31 cellular contexts compared by ENCODE assay signal in the genomic region with DNA sequence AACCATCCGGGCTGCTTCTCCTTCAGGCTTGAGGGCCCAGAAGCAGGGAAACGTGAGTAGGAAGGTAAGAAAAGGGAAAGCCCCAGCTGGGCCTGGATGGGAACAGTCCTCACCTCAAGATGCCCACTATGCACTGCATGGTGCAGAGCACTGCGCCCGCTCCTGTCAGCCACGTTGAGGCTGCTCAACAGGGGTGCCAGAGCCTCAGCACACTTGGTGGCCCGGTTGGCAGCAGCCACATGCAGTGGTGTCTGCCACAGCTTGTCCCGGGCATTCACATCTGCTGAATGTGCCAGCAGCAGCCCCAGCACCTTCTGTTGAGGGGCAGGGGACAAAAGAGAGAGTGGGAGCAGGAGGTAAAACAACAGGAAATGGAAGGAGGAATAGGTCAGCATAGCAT. TPM values are rescaled to one million over a fixed set of nuclear protein-coding genes. Genes with fewer than 3 reads are reported as not detected.
DNase-seq lines count a peak whose midpoint lies in the region; ATAC-seq and TF ChIP-seq lines count a peak whose summit lies in the region.
"Had no signal": no experiment of that assay in that cellular context is flagged by ENCODE, and none has a peak within 500 bp of the region (broad histone marks: within the 10 kb centered on the region; RNA-seq: fewer than 3 reads in every experiment).

No MANE protein-coding gene starts in this region.

- H3K4me3 ChIP-seq in BLaER1 treated with 17β-estradiol and CSF1 and Interleukin-3, amounts not matched to agents 10 nM and 100 nM, result no peak overlapping the region
- H3K4me3 ChIP-seq in endodermal cell (ENCODE audit: low read length) (no peak overlapping the region), psoas muscle (peak overlapping the region; percentile 97)
- H3K4me3 ChIP-seq: body of pancreas, hepatocyte, tibial nerve had no signal

- H3K4me1 ChIP-seq in BLaER1 treated with 17β-estradiol and CSF1 and Interleukin-3, amounts not matched to agents 10 nM and 100 nM, result peaks cover 18 to 26% (median 24%) of the 10 kb centered on the region in 10 experiments
- no peaks in the 10 kb centered on the region for H3K4me1 ChIP-seq in endodermal cell (ENCODE audit: control insufficient read depth, insufficient read depth, low read length)
- H3K4me1 ChIP-seq in psoas muscle, result peaks cover 35% of the 10 kb centered on the region

- H3K4me3 Mint-ChIP-seq in HFFc6, result no peak overlapping the region; the same call in 1 of the 2 replicates
- H3K4me3 Mint-ChIP-seq in endodermal cell, result no peak overlapping the region
- H3K4me3 Mint-ChIP-seq in activated CD4-positive, alpha-beta T cell treated with anti-CD3 and anti-CD28 coated beads, Interleukin-2, amount 10 ng/mL, durations not matched to agents 24 days and 14 days, result no peak overlapping the region
- H3K4me3 Mint-ChIP-seq: stimulated activated naive CD8-positive, alpha-beta T cell treated with anti-CD3 and anti-CD28 coated beads, Interleukin-15, amount 100 ng/mL, for 72 hours had no signal

- no peak overlapping the region for H3K27ac ChIP-seq in BLaER1 treated with 17β-estradiol and CSF1 and Interleukin-3, amounts not matched to agents 10 nM and 100 nM
- H3K27ac ChIP-seq in endodermal cell (ENCODE audit: low read depth, low read length), result no peak overlapping the region
- peak overlapping the region; percentile 89 for H3K27ac ChIP-seq in psoas muscle
- H3K27ac ChIP-seq: body of pancreas, hepatocyte, parathyroid adenoma had no signal

- no peaks in the 10 kb centered on the region for H3K9me3 Mint-ChIP-seq in HFFc6
- no peaks in the 10 kb centered on the region for H3K9me3 Mint-ChIP-seq in endodermal cell
- H3K9me3 Mint-ChIP-seq in activated CD4-positive, alpha-beta T cell treated with anti-CD3 and anti-CD28 coated beads, Interleukin-2, amount 10 ng/mL, durations not matched to agents 24 days and 14 days, result no peaks in the 10 kb centered on the region
- H3K9me3 Mint-ChIP-seq: activated B cell treated with CpG ODN at 0.5 μM for 24 hours; immature natural killer cell; natural killer cell treated with Interleukin-12 subunit alpha and Interleukin-12 subunit beta and Interleukin-15 and Interleukin-18, amount 100 ng/mL, for 72 hours; stimulated activated naive CD8-positive, alpha-beta T cell treated with anti-CD3 and anti-CD28 coated beads, Interleukin-15, amount 100 ng/mL, for 72 hours had no signal

- peak overlapping the region in 7 of 11 experiments; percentile 7 to 96 (median 93); a peak in 5 of 22 replicates for H3K9ac ChIP-seq in BLaER1 treated with 17β-estradiol and CSF1 and Interleukin-3, amounts not matched to agents 10 nM and 100 nM
- no peak overlapping the region for H3K9ac ChIP-seq in endodermal cell (ENCODE audit: extremely low read depth, low read length, poor library complexity, severe bottlenecking)
- H3K9ac ChIP-seq: parathyroid adenoma had no signal

- peaks cover 0 to 47% (median 24%) of the 10 kb centered on the region in 11 experiments; a peak in 16 of 22 replicates for H4K20me1 ChIP-seq in BLaER1 treated with 17β-estradiol and CSF1 and Interleukin-3, amounts not matched to agents 10 nM and 100 nM

- peaks cover 0 to 8% (median 0%) of the 10 kb centered on the region in 11 experiments; a peak in 6 of 22 replicates for H3K27me3 ChIP-seq in BLaER1 treated with 17β-estradiol and CSF1 and Interleukin-3, amounts not matched to agents 10 nM and 100 nM
- H3K27me3 ChIP-seq in endodermal cell (ENCODE audit: control insufficient read depth, insufficient read depth, low read length, poor library complexity, severe bottlenecking), result no peaks in the 10 kb centered on the region
- H3K27me3 ChIP-seq in psoas muscle (ENCODE audit: insufficient read depth in 3 of 3, low read length in 2 of 3), result no peaks in the 10 kb centered on the region
- H3K27me3 ChIP-seq: body of pancreas, hepatocyte, tibial nerve had no signal

- intact Hi-C loops in psoas muscle (cut with DNase I), result loop anchor here (2.0 to 5.0 kb wide), 4 partner anchors 33 to 128 kb away; a partner anchor contains a TSS
- intact Hi-C loops in activated CD4-positive, alpha-beta T cell treated with anti-CD3 and anti-CD28 coated beads, Interleukin-2, amount 10 ng/mL, durations not matched to agents 24 days and 14 days (cut with micrococcal nuclease), result loop anchor here (2.0 kb wide), 1 partner anchor 129 kb away; no protein-coding TSS in a partner anchor

- H3K4me2 ChIP-seq in BLaER1 treated with 17β-estradiol and CSF1 and Interleukin-3, amounts not matched to agents 10 nM and 100 nM, result 0 out of 22 replicates have a peak overlapping the region, but pooled peaks of 1 of the 11 experiments have one; percentile 96

- peaks cover 50% of the 10 kb centered on the region for H3K36me3 Mint-ChIP-seq in HFFc6 (ENCODE audit: low read depth)
- H3K36me3 Mint-ChIP-seq in endodermal cell (ENCODE audit: low read depth), result peaks cover 49% of the 10 kb centered on the region
- H3K36me3 Mint-ChIP-seq in activated CD4-positive, alpha-beta T cell treated with anti-CD3 and anti-CD28 coated beads, Interleukin-2, amount 10 ng/mL, durations not matched to agents 24 days and 14 days (ENCODE audit: low read depth), result peaks cover 38% of the 10 kb centered on the region

- DNase-seq in HFFc6, result no peak
- DNase-seq in endodermal cell, result peak; percentile 36
- DNase-seq in psoas muscle, result peak in 1 of 2 donors; percentile 64
- no peak for DNase-seq in T-helper 2 cell
- DNase-seq in activated CD4-positive, alpha-beta T cell treated with anti-CD3 and anti-CD28 coated beads, Interleukin-2, amount 10 ng/mL, durations not matched to agents 24 days and 14 days, result no peak
- no peak for DNase-seq in NCI-H1436 treated with DMSO at 0.1 percent for 48 hours (lab: John Stamatoyannopoulos, UW)
- DNase-seq: activated B cell treated with CpG ODN at 0.5 μM for 24 hours; activated CD4-positive, alpha-beta T cell treated with anti-CD3 and anti-CD28 coated beads, Interleukin-2, amount 50 U/mL, for 48 hours; activated CD8-positive, alpha-beta memory T cell treated with anti-CD3 and anti-CD28 coated beads, Interleukin-2, amount 50 U/mL, for 4 hours; activated gamma-delta T cell; body of pancreas; DMS153; effector CD4-positive, alpha-beta T cell; GF-D8; immature natural killer cell; NCI-H1105 treated with DMSO at 0.1 percent for 48 hours; NCI-H2081; NCI-H345; NCI-H774; right cardiac atrium; stimulated activated naive CD8-positive, alpha-beta T cell treated with anti-CD3 and anti-CD28 coated beads, Interleukin-15, amount 100 ng/mL, for 72 hours; T1000 had no signal

- 94 to 100% methylated on average over 3 to 7 of the region's 7 CpGs for WGBS in endodermal cell (ENCODE audit: insufficient coverage in 1 of 2, insufficient read length in 1 of 2), 2 experiments
- WGBS in psoas muscle, 3 donors, result 50 to 71% (median 53%) methylated on average over 7 of the region's 7 CpGs

- peaks cover 37% of the 10 kb centered on the region for H3K4me1 Mint-ChIP-seq in HFFc6 (ENCODE audit: low read depth)
- H3K4me1 Mint-ChIP-seq in endodermal cell, result peaks cover 19% of the 10 kb centered on the region
- peaks cover 17% of the 10 kb centered on the region for H3K4me1 Mint-ChIP-seq in activated CD4-positive, alpha-beta T cell treated with anti-CD3 and anti-CD28 coated beads, Interleukin-2, amount 10 ng/mL, durations not matched to agents 24 days and 14 days

- H3K27me3 Mint-ChIP-seq in HFFc6 (ENCODE audit: insufficient read depth) (no peaks in the 10 kb centered on the region), endodermal cell (ENCODE audit: insufficient read depth) (no peaks in the 10 kb centered on the region)
- H3K27me3 Mint-ChIP-seq in activated CD4-positive, alpha-beta T cell treated with anti-CD3 and anti-CD28 coated beads, Interleukin-2, amount 10 ng/mL, durations not matched to agents 24 days and 14 days, result no peaks in the 10 kb centered on the region
- H3K27me3 Mint-ChIP-seq: activated B cell treated with CpG ODN at 0.5 μM for 24 hours; natural killer cell treated with Interleukin-12 subunit alpha and Interleukin-12 subunit beta and Interleukin-15 and Interleukin-18, amount 100 ng/mL, for 72 hours had no signal

- no peaks in the 10 kb centered on the region for H3K9me3 ChIP-seq in BLaER1 treated with 17β-estradiol and CSF1 and Interleukin-3, amounts not matched to agents 10 nM and 100 nM (replicated peaks in 1 of 11)
- H3K9me3 ChIP-seq in endodermal cell (ENCODE audit: control insufficient read depth, low read length) (no peaks in the 10 kb centered on the region), psoas muscle (no peaks in the 10 kb centered on the region)
- H3K9me3 ChIP-seq: body of pancreas, tibial nerve had no signal

- TF ChIP-seq CTCF in HFFc6 (IDR thresholded peaks at IDR 0.05) (no peak), endodermal cell (conservative IDR thresholded peaks at IDR 0.05) (no peak), psoas muscle (IDR thresholded peaks at IDR 0.05) (no peak)

- H3K36me3 ChIP-seq in BLaER1 treated with 17β-estradiol and CSF1 and Interleukin-3, amounts not matched to agents 10 nM and 100 nM, result peaks cover 57 to 66% (median 64%) of the 10 kb centered on the region in 11 experiments
- H3K36me3 ChIP-seq in endodermal cell (ENCODE audit: control insufficient read depth, insufficient read depth, low read length), result peaks cover 60% of the 10 kb centered on the region
- H3K36me3 ChIP-seq in psoas muscle (ENCODE audit: insufficient read depth in 1 of 2, low read depth in 1 of 2), result peaks cover 12 to 63% of the 10 kb centered on the region in 2 donors

- peak in 2 of 4 donors; percentile 13 to 44 for ATAC-seq in psoas muscle
- no peak for ATAC-seq in HG02571 (IDR thresholded peaks at IDR 0.05; ENCODE audit: unreplicated experiment)
- ATAC-seq: body of pancreas; left lobe of liver; natural killer cell treated with Interleukin-12 subunit alpha and Interleukin-12 subunit beta and Interleukin-15 and Interleukin-18, amount 100 ng/mL, for 72 hours; right cardiac atrium; stimulated activated naive CD8-positive, alpha-beta T cell treated with anti-CD3 and anti-CD28 coated beads, Interleukin-15, amount 100 ng/mL, for 72 hours had no signal

- H3K27ac Mint-ChIP-seq in HFFc6 (peak overlapping the region; percentile 62), endodermal cell (no peak overlapping the region)
- H3K27ac Mint-ChIP-seq in activated CD4-positive, alpha-beta T cell treated with anti-CD3 and anti-CD28 coated beads, Interleukin-2, amount 10 ng/mL, durations not matched to agents 24 days and 14 days, result no peak overlapping the region
- H3K27ac Mint-ChIP-seq: activated B cell treated with CpG ODN at 0.5 μM for 24 hours; stimulated activated naive CD8-positive, alpha-beta T cell treated with anti-CD3 and anti-CD28 coated beads, Interleukin-15, amount 100 ng/mL, for 72 hours had no signal

RNA-seq across cellular contexts. Expression of a gene that starts 2.5 kb away (rescaled TPM):
- total RNA-seq in HFFc6 (2021; fragmentation: NEBNext Ultra II Directional; extraction: Animal tissue kit (Norgen Biotek cat#: 25700)), result 10 to 100 TPM; 57.9 to 87.8 (median 68.6) TPM
- total RNA-seq in endodermal cell (10 to 100 TPM; 39.3 to 54.9 TPM), psoas muscle (10 to 100 TPM; 14.2 to 37.5 (median 21.5) TPM)
- 22.7 TPM for polyA plus RNA-seq in endodermal cell (2013, experiment 1 of 2)
- polyA plus RNA-seq in endodermal cell (2013, experiment 2 of 2), result 20.4 TPM
- polyA plus RNA-seq in psoas muscle, result 10 to 100 TPM in 1 of 3 donors, 1 to 10 TPM in 2; 5.7 to 33.6 (median 6.5) TPM
- 68.0 and 69.0 TPM in 2 replicates for total RNA-seq in activated CD4-positive, alpha-beta T cell treated with anti-CD3 and anti-CD28 coated beads, Interleukin-2, amount 10 ng/mL, durations not matched to agents 24 days and 14 days

RNA-seq across cellular contexts. Expression of a gene that starts 11.1 kb away (rescaled TPM):
- 10 to 100 TPM in 1 of 6 experiments, 1 to 10 TPM in 5; 6.4 to 10.7 (median 8.2) TPM for total RNA-seq in HFFc6 (2021; fragmentation: NEBNext Ultra II Directional; extraction: Animal tissue kit (Norgen Biotek cat#: 25700))
- total RNA-seq in endodermal cell (10 to 100 TPM; 20.5 to 23.2 TPM), psoas muscle (10 to 100 TPM; 24.3 to 86.6 (median 54.7) TPM)
- polyA plus RNA-seq in endodermal cell (2013, experiment 1 of 2), result 23.1 TPM
- 17.5 TPM for polyA plus RNA-seq in endodermal cell (2013, experiment 2 of 2)
- polyA plus RNA-seq in psoas muscle, result 100 to 1,000 TPM in 1 of 3 donors, 10 to 100 TPM in 2; 16.2 to 105 (median 63.5) TPM
- total RNA-seq in activated CD4-positive, alpha-beta T cell treated with anti-CD3 and anti-CD28 coated beads, Interleukin-2, amount 10 ng/mL, durations not matched to agents 24 days and 14 days, result 17.0 TPM in 2 replicates

RNA-seq across cellular contexts. Expression of a gene that starts 25.8 kb away (rescaled TPM):
- under 1 TPM in 1 of 6 experiments, not detected in 5; 0.10 TPM for total RNA-seq in HFFc6 (2021; fragmentation: NEBNext Ultra II Directional; extraction: Animal tissue kit (Norgen Biotek cat#: 25700))
- total RNA-seq in endodermal cell (1 to 10 TPM; 2.5 to 3.2 TPM), psoas muscle (not detected)
- 3.1 TPM for polyA plus RNA-seq in endodermal cell (2013, experiment 1 of 2)
- 1.6 TPM for polyA plus RNA-seq in endodermal cell (2013, experiment 2 of 2)
- under 1 TPM in 2 of 3 donors, not detected in 1; 0.16 to 0.23 TPM for polyA plus RNA-seq in psoas muscle
- total RNA-seq in activated CD4-positive, alpha-beta T cell treated with anti-CD3 and anti-CD28 coated beads, Interleukin-2, amount 10 ng/mL, durations not matched to agents 24 days and 14 days, result 0.86 and 1.6 TPM in 2 replicates
- total RNA-seq: frontal cortex, H4 had no signal
- polyA plus RNA-seq: immature natural killer cell had no signal

RNA-seq across cellular contexts. Expression of a gene that starts 31.5 kb away (rescaled TPM):
- 10 to 100 TPM; 46.8 to 53.6 (median 49.4) TPM for total RNA-seq in HFFc6 (2021; fragmentation: NEBNext Ultra II Directional; extraction: Animal tissue kit (Norgen Biotek cat#: 25700))
- 10 to 100 TPM; 27.0 to 35.1 TPM for total RNA-seq in endodermal cell
- polyA plus RNA-seq in endodermal cell (2013, experiment 1 of 2), result 43.7 TPM
- polyA plus RNA-seq in endodermal cell (2013, experiment 2 of 2), result 41.2 TPM
- 10 to 100 TPM; 27.2 to 32.1 (median 29.8) TPM for total RNA-seq in psoas muscle
- 10 to 100 TPM; 27.1 to 65.7 (median 31.0) TPM for polyA plus RNA-seq in psoas muscle
- total RNA-seq in activated CD4-positive, alpha-beta T cell treated with anti-CD3 and anti-CD28 coated beads, Interleukin-2, amount 10 ng/mL, durations not matched to agents 24 days and 14 days, result 94.7 and 96.0 TPM in 2 replicates

RNA-seq across cellular contexts. Expression of a gene that starts 33.9 kb away (rescaled TPM):
- 100 to 1,000 TPM in 1 of 6 experiments, 10 to 100 TPM in 5; 65.9 to 103 (median 71.2) TPM for total RNA-seq in HFFc6 (2021; fragmentation: NEBNext Ultra II Directional; extraction: Animal tissue kit (Norgen Biotek cat#: 25700))
- total RNA-seq in endodermal cell (10 to 100 TPM; 45.8 to 48.9 TPM), psoas muscle (10 to 100 TPM; 22.4 to 41.7 (median 34.8) TPM)
- polyA plus RNA-seq in endodermal cell (2013, experiment 1 of 2), result 41.5 TPM
- 40.9 TPM for polyA plus RNA-seq in endodermal cell (2013, experiment 2 of 2)
- 10 to 100 TPM; 21.9 to 54.9 (median 22.9) TPM for polyA plus RNA-seq in psoas muscle
- 39.8 and 41.1 TPM in 2 replicates for total RNA-seq in activated CD4-positive, alpha-beta T cell treated with anti-CD3 and anti-CD28 coated beads, Interleukin-2, amount 10 ng/mL, durations not matched to agents 24 days and 14 days
